1 cellular context compared by ENCODE assay signal in genomic region chr6:111873178-111874029, GRCh38.
TF ChIP-seq lines count a peak whose summit lies in the region.

TSS of gene FYN (minus strand) at chr6:111873452. CDS start at chr6:111720051, 153,401 bp downstream.

TF ChIP-seq in HEK293, 187 proteins besides CTCF, POLR2A, EP300 and RAD21 (continued from another document):
- TF ChIP-seq, protein P1, sequence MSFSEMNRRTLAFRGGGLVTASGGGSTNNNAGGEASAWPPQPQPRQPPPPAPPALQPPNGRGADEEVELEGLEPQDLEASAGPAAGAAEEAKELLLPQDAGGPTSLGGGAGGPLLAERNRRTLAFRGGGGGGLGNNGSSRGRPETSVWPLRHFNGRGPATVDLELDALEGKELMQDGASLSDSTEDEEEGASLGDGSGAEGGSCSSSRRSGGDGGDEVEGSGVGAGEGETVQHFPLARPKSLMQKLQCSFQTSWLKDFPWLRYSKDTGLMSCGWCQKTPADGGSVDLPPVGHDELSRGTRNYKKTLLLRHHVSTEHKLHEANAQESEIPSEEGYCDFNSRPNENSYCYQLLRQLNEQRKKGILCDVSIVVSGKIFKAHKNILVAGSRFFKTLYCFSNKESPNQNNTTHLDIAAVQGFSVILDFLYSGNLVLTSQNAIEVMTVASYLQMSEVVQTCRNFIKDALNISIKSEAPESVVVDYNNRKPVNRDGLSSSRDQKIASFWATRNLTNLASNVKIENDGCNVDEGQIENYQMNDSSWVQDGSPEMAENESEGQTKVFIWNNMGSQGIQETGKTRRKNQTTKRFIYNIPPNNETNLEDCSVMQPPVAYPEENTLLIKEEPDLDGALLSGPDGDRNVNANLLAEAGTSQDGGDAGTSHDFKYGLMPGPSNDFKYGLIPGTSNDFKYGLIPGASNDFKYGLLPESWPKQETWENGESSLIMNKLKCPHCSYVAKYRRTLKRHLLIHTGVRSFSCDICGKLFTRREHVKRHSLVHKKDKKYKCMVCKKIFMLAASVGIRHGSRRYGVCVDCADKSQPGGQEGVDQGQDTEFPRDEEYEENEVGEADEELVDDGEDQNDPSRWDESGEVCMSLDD (tag by site-specific recombination; IDR thresholded peaks at IDR 0.05) = peak; percentile 58
- TF ChIP-seq FEZF1 (tag by site-specific recombination; IDR thresholded peaks at IDR 0.05) (peak; percentile 50; the same call in 1 of the 2 replicates), ZNF311 (tag by site-specific recombination; IDR thresholded peaks at IDR 0.05; ENCODE audit: borderline replicate concordance) (no peak), ZNF354C (tag by site-specific recombination; IDR thresholded peaks at IDR 0.05; ENCODE audit: borderline replicate concordance, low read depth) (no peak), OSR2 (tag by site-specific recombination; IDR thresholded peaks at IDR 0.05) (peak; percentile 37), ZNF76 (tag by site-specific recombination; IDR thresholded peaks at IDR 0.05; ENCODE audit: borderline replicate concordance, low read depth) (peak; percentile 85), SP3 (tag by site-specific recombination; IDR thresholded peaks at IDR 0.05) (peak; percentile 97), TSHZ1 (tag by site-specific recombination; IDR thresholded peaks at IDR 0.05; ENCODE audit: borderline replicate concordance) (peak; percentile 85; the same call in 1 of the 2 replicates), ZNF174 (tag by site-specific recombination; IDR thresholded peaks at IDR 0.05) (no peak), TRIM28 (IDR thresholded peaks at IDR 0.05; ENCODE audit: borderline replicate concordance, low read length) (peak; percentile 62; the same call in 1 of the 2 replicates), ZNF707 (tag by site-specific recombination; IDR thresholded peaks at IDR 0.05) (no peak), ZNF157 (tag by site-specific recombination; IDR thresholded peaks at IDR 0.05) (no peak), ZNF664 (tag by site-specific recombination; IDR thresholded peaks at IDR 0.05) (peak; percentile 36; the same call in 1 of the 2 replicates), ZNF221 (tag by site-specific recombination; IDR thresholded peaks at IDR 0.05; ENCODE audit: borderline replicate concordance) (no peak), PRDM1 (tag by site-specific recombination; IDR thresholded peaks at IDR 0.05) (peak; percentile 93), ZNF280C (tag by site-specific recombination; IDR thresholded peaks at IDR 0.05) (no peak), ZNF426 (tag by site-specific recombination; IDR thresholded peaks at IDR 0.05) (no peak), ZNF561 (tag by site-specific recombination; IDR thresholded peaks at IDR 0.05; ENCODE audit: borderline replicate concordance) (no peak), ZNF768 (tag by site-specific recombination; IDR thresholded peaks at IDR 0.05) (no peak; the same call in 1 of the 2 replicates), ZNF169 (tag by site-specific recombination; IDR thresholded peaks at IDR 0.05) (no peak), KLF8 (tag by site-specific recombination; IDR thresholded peaks at IDR 0.05) (peak; percentile 91), ZNF501 (tag by site-specific recombination; IDR thresholded peaks at IDR 0.05) (peak; percentile 93)
- TF ChIP-seq, protein P2, sequence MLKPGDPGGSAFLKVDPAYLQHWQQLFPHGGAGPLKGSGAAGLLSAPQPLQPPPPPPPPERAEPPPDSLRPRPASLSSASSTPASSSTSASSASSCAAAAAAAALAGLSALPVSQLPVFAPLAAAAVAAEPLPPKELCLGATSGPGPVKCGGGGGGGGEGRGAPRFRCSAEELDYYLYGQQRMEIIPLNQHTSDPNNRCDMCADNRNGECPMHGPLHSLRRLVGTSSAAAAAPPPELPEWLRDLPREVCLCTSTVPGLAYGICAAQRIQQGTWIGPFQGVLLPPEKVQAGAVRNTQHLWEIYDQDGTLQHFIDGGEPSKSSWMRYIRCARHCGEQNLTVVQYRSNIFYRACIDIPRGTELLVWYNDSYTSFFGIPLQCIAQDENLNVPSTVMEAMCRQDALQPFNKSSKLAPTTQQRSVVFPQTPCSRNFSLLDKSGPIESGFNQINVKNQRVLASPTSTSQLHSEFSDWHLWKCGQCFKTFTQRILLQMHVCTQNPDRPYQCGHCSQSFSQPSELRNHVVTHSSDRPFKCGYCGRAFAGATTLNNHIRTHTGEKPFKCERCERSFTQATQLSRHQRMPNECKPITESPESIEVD (tag by site-specific recombination; IDR thresholded peaks at IDR 0.05) = no peak
- TF ChIP-seq, protein P3, sequence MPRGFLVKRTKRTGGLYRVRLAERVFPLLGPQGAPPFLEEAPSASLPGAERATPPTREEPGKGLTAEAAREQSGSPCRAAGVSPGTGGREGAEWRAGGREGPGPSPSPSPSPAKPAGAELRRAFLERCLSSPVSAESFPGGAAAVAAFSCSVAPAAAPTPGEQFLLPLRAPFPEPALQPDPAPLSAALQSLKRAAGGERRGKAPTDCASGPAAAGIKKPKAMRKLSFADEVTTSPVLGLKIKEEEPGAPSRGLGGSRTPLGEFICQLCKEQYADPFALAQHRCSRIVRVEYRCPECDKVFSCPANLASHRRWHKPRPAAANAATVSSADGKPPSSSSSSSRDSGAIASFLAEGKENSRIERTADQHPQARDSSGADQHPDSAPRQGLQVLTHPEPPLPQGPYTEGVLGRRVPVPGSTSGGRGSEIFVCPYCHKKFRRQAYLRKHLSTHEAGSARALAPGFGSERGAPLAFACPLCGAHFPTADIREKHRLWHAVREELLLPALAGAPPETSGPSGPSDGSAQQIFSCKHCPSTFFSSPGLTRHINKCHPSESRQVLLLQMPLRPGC (tag by site-specific recombination; IDR thresholded peaks at IDR 0.05) = peak; percentile 37; the same call in 1 of the 2 replicates
- TF ChIP-seq, protein P4, sequence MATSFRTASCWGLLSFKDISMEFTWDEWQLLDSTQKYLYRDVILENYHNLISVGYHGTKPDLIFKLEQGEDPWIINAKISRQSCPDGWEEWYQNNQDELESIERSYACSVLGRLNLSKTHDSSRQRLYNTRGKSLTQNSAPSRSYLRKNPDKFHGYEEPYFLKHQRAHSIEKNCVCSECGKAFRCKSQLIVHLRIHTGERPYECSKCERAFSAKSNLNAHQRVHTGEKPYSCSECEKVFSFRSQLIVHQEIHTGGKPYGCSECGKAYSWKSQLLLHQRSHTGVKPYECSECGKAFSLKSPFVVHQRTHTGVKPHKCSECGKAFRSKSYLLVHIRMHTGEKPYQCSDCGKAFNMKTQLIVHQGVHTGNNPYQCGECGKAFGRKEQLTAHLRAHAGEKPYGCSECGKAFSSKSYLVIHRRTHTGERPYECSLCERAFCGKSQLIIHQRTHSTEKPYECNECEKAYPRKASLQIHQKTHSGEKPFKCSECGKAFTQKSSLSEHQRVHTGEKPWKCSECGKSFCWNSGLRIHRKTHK (tag by site-specific recombination; IDR thresholded peaks at IDR 0.05) = no peak
